In the genomic region with DNA sequence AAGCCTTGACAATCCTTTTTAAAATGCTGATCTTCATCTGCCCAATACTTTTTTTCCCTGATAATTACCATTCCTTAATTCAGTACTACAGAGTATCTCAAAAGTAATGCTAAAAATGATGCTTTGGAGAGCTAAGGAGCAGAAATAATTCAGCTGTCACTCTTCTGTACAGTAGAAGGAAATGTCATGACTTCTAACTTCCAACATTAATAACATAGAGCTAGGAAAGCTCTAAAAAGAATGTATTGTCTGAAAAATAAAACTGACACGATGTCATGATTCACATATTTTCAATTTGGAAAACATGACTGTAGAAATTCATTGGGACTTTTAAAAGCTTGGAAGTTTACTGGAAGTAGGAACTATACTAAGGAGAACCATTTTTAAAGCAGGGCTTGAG, we compare ENCODE assay signal across 25 cellular contexts.
A peak's percentile ranks its signal among the peaks of the same experiment; 100 is the strongest.
DNase-seq lines count a peak whose midpoint lies in the region; ATAC-seq, FAIRE-seq and TF ChIP-seq lines count a peak whose summit lies in the region.
"Had no signal": no experiment of that assay in that cellular context is flagged by ENCODE, and none has a peak within 500 bp of the region (broad histone marks: within the 10 kb centered on the region; RNA-seq: fewer than 3 reads in every experiment).

No MANE protein-coding gene starts in this region.

- TF ChIP-seq POLR2A in HepG2 (IDR thresholded peaks at IDR 0.05; ENCODE audit: insufficient read depth in 1 of 2, low read depth in 2 of 2, low read length in 2 of 2): no peak

- H4K20me1 ChIP-seq in SK-N-SH (ENCODE audit: insufficient read depth): no peaks in the 10 kb centered on the region
- H4K20me1 ChIP-seq in HepG2 (ENCODE audit: insufficient read depth, low read length): no peaks in the 10 kb centered on the region
- H4K20me1 ChIP-seq: BLaER1 treated with 17β-estradiol and CSF1 and Interleukin-3, amounts not matched to agents 10 nM and 100 nM had no signal

- TF ChIP-seq RAD21 in SK-N-SH (IDR thresholded peaks at IDR 0.05; ENCODE audit: low read length) (no peak), HepG2 (CRISPR knock-in tag; IDR thresholded peaks at IDR 0.05) (no peak)

- H2AFZ ChIP-seq in SK-N-SH (ENCODE audit: low read depth) (no peak overlapping the region), HepG2 (ENCODE audit: low read length) (no peak overlapping the region)

- in situ Hi-C loops in HepG2 (cut with HindIII; ENCODE audit: extremely low pct_ligation_motif_present, low pct_unique_long_range_greater_than_20kb): loop anchor here (25.0 kb wide), 1 partner anchor 917 kb away; no protein-coding TSS in a partner anchor

- no peak for ATAC-seq in activated naive CD4-positive, alpha-beta T cell treated with anti-CD3 and anti-CD28 coated beads, Interleukin-2, amount 50 U/mL, for 72 hours
- no peak for ATAC-seq in HepG2
- ATAC-seq: A549 had no signal

- H3K36me3 Mint-ChIP-seq in chondrocyte (ENCODE audit: low read depth) (no peaks in the 10 kb centered on the region), osteocyte (ENCODE audit: unreplicated experiment) (no peaks in the 10 kb centered on the region)
- no peaks in the 10 kb centered on the region for H3K36me3 Mint-ChIP-seq in activated naive CD4-positive, alpha-beta T cell treated with anti-CD3 and anti-CD28 coated beads, Interleukin-2, amount 50 U/mL, for 72 hours
- H3K36me3 Mint-ChIP-seq: CD14-positive monocyte; CD4-positive, alpha-beta memory T cell; CD4-positive, CD25-positive, alpha-beta regulatory T cell; CD8-positive, alpha-beta memory T cell had no signal

- H3K9me3 Mint-ChIP-seq in chondrocyte (ENCODE audit: low read depth) (no peaks in the 10 kb centered on the region), osteocyte (ENCODE audit: unreplicated experiment) (no peaks in the 10 kb centered on the region)
- no peaks in the 10 kb centered on the region for H3K9me3 Mint-ChIP-seq in activated naive CD4-positive, alpha-beta T cell treated with anti-CD3 and anti-CD28 coated beads, Interleukin-2, amount 50 U/mL, for 72 hours
- H3K9me3 Mint-ChIP-seq: CD14-positive monocyte; CD4-positive, alpha-beta memory T cell had no signal

- H3K4me1 ChIP-seq in SK-N-SH (ENCODE audit: control insufficient read depth in 1 of 2, insufficient read depth in 2 of 2, low read depth in 1 of 2, low read length in 1 of 2) (no peaks in the 10 kb centered on the region; a peak in 2 of 4 replicates), HepG2 (ENCODE audit: insufficient read depth, low read length) (no peaks in the 10 kb centered on the region)

- peaks cover 11% of the 10 kb centered on the region for H3F3A ChIP-seq in SK-N-SH (replicated peaks; ENCODE audit: insufficient read depth)

- H3K27ac Mint-ChIP-seq in chondrocyte (ENCODE audit: unreplicated experiment) (peak overlapping the region; percentile 53), osteocyte (ENCODE audit: unreplicated experiment) (peak overlapping the region; percentile 25)
- no peak overlapping the region for H3K27ac Mint-ChIP-seq in activated naive CD4-positive, alpha-beta T cell treated with anti-CD3 and anti-CD28 coated beads, Interleukin-2, amount 50 U/mL, for 72 hours
- H3K27ac Mint-ChIP-seq: B cell; CD14-positive monocyte; CD4-positive, alpha-beta memory T cell; CD4-positive, CD25-positive, alpha-beta regulatory T cell; CD8-positive, alpha-beta memory T cell had no signal

- peaks cover 16% of the 10 kb centered on the region for H3K4me1 Mint-ChIP-seq in chondrocyte (ENCODE audit: low read depth)
- H3K4me1 Mint-ChIP-seq in osteocyte (ENCODE audit: unreplicated experiment): peaks cover 35% of the 10 kb centered on the region
- H3K4me1 Mint-ChIP-seq: B cell; CD14-positive monocyte; CD4-positive, alpha-beta memory T cell; CD4-positive, CD25-positive, alpha-beta regulatory T cell; CD8-positive, alpha-beta memory T cell had no signal

- H3K9me3 ChIP-seq in SK-N-SH (no peaks in the 10 kb centered on the region), HepG2 (ENCODE audit: low read length) (no peaks in the 10 kb centered on the region)
- H3K9me3 ChIP-seq: A549; BLaER1 treated with 17β-estradiol and CSF1 and Interleukin-3, amounts not matched to agents 10 nM and 100 nM had no signal

- H3K4me2 ChIP-seq in SK-N-SH (no peak overlapping the region), HepG2 (ENCODE audit: low read depth, low read length) (no peak overlapping the region)
- H3K4me2 ChIP-seq: A549; BLaER1 treated with 17β-estradiol and CSF1 and Interleukin-3, amounts not matched to agents 10 nM and 100 nM had no signal

- H3K36me3 ChIP-seq in SK-N-SH (replicated peaks in 1 of 2; ENCODE audit: control insufficient read depth in 1 of 2, insufficient read depth in 2 of 2, low read length in 1 of 2) (peaks cover 0 to 8% of the 10 kb centered on the region in 2 experiments), HepG2 (replicated peaks in 1 of 2; ENCODE audit: control insufficient read depth in 1 of 2, insufficient read depth in 2 of 2, low read length in 2 of 2) (no peaks in the 10 kb centered on the region)
- H3K36me3 ChIP-seq: BLaER1 treated with 17β-estradiol and CSF1 and Interleukin-3, amounts not matched to agents 10 nM and 100 nM had no signal

- intact Hi-C loops in HepG2 (cut with micrococcal nuclease; ENCODE audit: unreplicated experiment): no loop called here

- DNase-seq in EH (ENCODE audit: low read depth) (peak; percentile 19), SK-N-SH (no peak), chondrocyte (ENCODE audit: low spot score) (no peak), osteocyte (ENCODE audit: extremely low spot score, unreplicated experiment) (no peak), DMS79 treated with DMSO at 0.1 percent for 48 hours (lab: John Stamatoyannopoulos, UW) (no peak), HepG2 (ENCODE audit: low spot score) (no peak)
- no peak for DNase-seq in activated naive CD4-positive, alpha-beta T cell treated with anti-CD3 and anti-CD28 coated beads, Interleukin-2, amount 50 U/mL, for 72 hours (ENCODE audit: low spot score in 2 of 2)
- DNase-seq: AML-193; CD4-positive, alpha-beta memory T cell; CD4-positive, CD25-positive, alpha-beta regulatory T cell; CD8-positive, alpha-beta memory T cell; COR-L47; DMS 273 treated with DMSO at 0.1 percent for 48 hours; DMS153; DMS53; DMS79; EL; GF-D8 had no signal

- H3K9me2 ChIP-seq in SK-N-SH: no peaks in the 10 kb centered on the region

- H3K79me2 ChIP-seq in SK-N-SH (ENCODE audit: insufficient read depth): no peaks in the 10 kb centered on the region
- no peaks in the 10 kb centered on the region for H3K79me2 ChIP-seq in HepG2 (ENCODE audit: insufficient read depth, low read length)

- no peak overlapping the region for H3K27ac ChIP-seq in SK-N-SH (ENCODE audit: low read depth in 2 of 2, low read length in 1 of 2)
- no peak overlapping the region for H3K27ac ChIP-seq in HepG2 (ENCODE audit: extremely low read length, insufficient read depth, low read length)
- H3K27ac ChIP-seq: 22Rv1; A549; BLaER1 treated with 17β-estradiol and CSF1 and Interleukin-3, amounts not matched to agents 10 nM and 100 nM had no signal

- TF ChIP-seq EP300 in SK-N-SH (IDR thresholded peaks at IDR 0.05; ENCODE audit: borderline replicate concordance in 1 of 2, low read depth in 1 of 2, low read length in 1 of 2): no peak
- no peak for TF ChIP-seq EP300 in HepG2 (IDR thresholded peaks at IDR 0.05; ENCODE audit: low read depth in 2 of 2, low read length in 2 of 2)
- TF ChIP-seq EP300 in HepG2 (CRISPR knock-in tag; IDR thresholded peaks at IDR 0.05; ENCODE audit: borderline replicate concordance): no peak

- H3K27me3 Mint-ChIP-seq in chondrocyte (ENCODE audit: low read depth) (no peaks in the 10 kb centered on the region), osteocyte (ENCODE audit: unreplicated experiment) (no peaks in the 10 kb centered on the region)
- H3K27me3 Mint-ChIP-seq: B cell; CD4-positive, CD25-positive, alpha-beta regulatory T cell; CD8-positive, alpha-beta memory T cell had no signal

- no peak overlapping the region for H3K4me3 Mint-ChIP-seq in chondrocyte (ENCODE audit: unreplicated experiment)
- H3K4me3 Mint-ChIP-seq in osteocyte (ENCODE audit: unreplicated experiment): no peak overlapping the region
- H3K4me3 Mint-ChIP-seq: B cell; CD14-positive monocyte; CD4-positive, alpha-beta memory T cell; CD4-positive, CD25-positive, alpha-beta regulatory T cell; CD8-positive, alpha-beta memory T cell had no signal

- 77% methylated on average over 1 of the region's 1 CpG for WGBS in SK-N-SH (ENCODE audit: low lambda C conversion rate)
- WGBS in HepG2 (ENCODE audit: low lambda C conversion rate): 2% methylated on average over 1 of the region's 1 CpG

- H3K4me3 ChIP-seq in SK-N-SH (ENCODE audit: low read depth in 2 of 2, low read length in 1 of 2) (no peak overlapping the region), HepG2 (replicated peaks in 1 of 3; ENCODE audit: insufficient read depth in 1 of 3, low read depth in 2 of 3, low read length in 3 of 3) (no peak overlapping the region)
- H3K4me3 ChIP-seq: A549; BLaER1 treated with 17β-estradiol and CSF1 and Interleukin-3, amounts not matched to agents 10 nM and 100 nM had no signal

- no peak for FAIRE-seq in HepG2 (lab: Jason Lieb, UNC)
- FAIRE-seq: A549, GM12891, GM19239 had no signal

- H3K27me3 ChIP-seq in SK-N-SH (ENCODE audit: insufficient read depth) (no peaks in the 10 kb centered on the region), HepG2 (ENCODE audit: control insufficient read depth in 1 of 2, insufficient read depth in 2 of 2, low read length in 2 of 2) (no peaks in the 10 kb centered on the region; a peak in 1 of 5 replicates)
- H3K27me3 ChIP-seq: BLaER1 treated with 17β-estradiol and CSF1 and Interleukin-3, amounts not matched to agents 10 nM and 100 nM had no signal

- H3K9ac ChIP-seq in SK-N-SH (no peak overlapping the region), HepG2 (ENCODE audit: insufficient read depth, low read depth, low read length) (no peak overlapping the region)
- H3K9ac ChIP-seq: BLaER1 treated with 17β-estradiol and CSF1 and Interleukin-3, amounts not matched to agents 10 nM and 100 nM had no signal

- POLR2A ChIA-PET in SK-N-SH (lab: Yijun Ruan, JAX) (no interaction called here), HepG2 (lab: Yijun Ruan, JAX) (no interaction called here)

- TF ChIP-seq CTCF in SK-N-SH (IDR thresholded peaks at IDR 0.05) (no peak), chondrocyte (IDR thresholded peaks at IDR 0.05) (no peak), osteocyte (IDR thresholded peaks at IDR 0.05) (no peak), HepG2 (CRISPR knock-in tag; IDR thresholded peaks at IDR 0.05) (no peak)

- BruUV-seq in HepG2 (replicated peaks; lab: Mats Ljungman, UMichigan): no TSS peak

- CTCF ChIA-PET in SK-N-SH (lab: Yijun Ruan, JAX): interaction anchor here (1.4 kb wide), 1 partner anchor 210 kb away, joined by 3 read pairs; no protein-coding TSS in a partner anchor
- CTCF ChIA-PET in HepG2 (lab: Yijun Ruan, JAX; ENCODE audit: low intra/inter-chr PET ratio, low total read pairs): no interaction called here

TF ChIP-seq in SK-N-SH, 30 proteins besides CTCF, POLR2A, EP300 and RAD21 (continues in another document):
- TF ChIP-seq POLR2AphosphoS5 (IDR thresholded peaks at IDR 0.05; ENCODE audit: low read depth, low read length) (no peak), MXI1 (IDR thresholded peaks at IDR 0.05; ENCODE audit: low read depth, low read length) (no peak), TCF12 (IDR thresholded peaks at IDR 0.05) (no peak)

TF ChIP-seq in HepG2, 621 proteins besides CTCF, POLR2A, EP300 and RAD21:
- TF ChIP-seq SATB2 (CRISPR knock-in tag; IDR thresholded peaks at IDR 0.05) (no peak), SMAD3 (CRISPR knock-in tag; IDR thresholded peaks at IDR 0.05) (no peak), ZNF34 (CRISPR knock-in tag; IDR thresholded peaks at IDR 0.05; ENCODE audit: borderline replicate concordance) (no peak)
TF ChIP-seq in HepG2: peak in this region for 0.

Comparison
In these comparisons a context has a peak if more than half of its experiments do, and no peak if none do; other contexts are left out.
1. H3K27ac Mint-ChIP-seq: peak in chondrocyte (single experiment) and osteocyte (single experiment); none in activated naive CD4-positive, alpha-beta T cell treated with anti-CD3 and anti-CD28 coated beads, Interleukin-2, amount 50 U/mL, for 72 hours (0 of 2).